23 cellular contexts compared by ENCODE assay signal in the genomic region with DNA sequence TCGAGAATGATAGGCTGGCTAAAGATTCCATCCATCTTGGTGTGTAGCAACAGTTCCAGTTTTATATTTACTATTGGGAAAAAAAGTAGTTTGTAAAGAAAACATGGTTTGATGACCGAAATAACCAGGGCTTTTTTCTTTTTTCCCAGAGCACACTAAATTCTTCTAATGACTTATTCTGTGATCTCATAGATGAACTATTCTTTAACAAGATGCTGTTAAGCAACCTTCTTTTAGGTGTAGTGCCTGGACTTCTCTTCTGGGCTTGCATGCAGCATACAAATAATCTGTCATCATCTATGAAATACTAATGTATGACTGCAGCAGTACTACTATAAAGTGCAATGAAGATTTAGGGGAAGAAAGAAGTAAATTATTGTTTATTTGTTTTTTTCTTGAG. TPM values are rescaled to one million over a fixed set of nuclear protein-coding genes. Genes with fewer than 3 reads are reported as not detected.
A peak's percentile ranks its signal among the peaks of the same experiment; 100 is the strongest.
DNase-seq lines count a peak whose midpoint lies in the region; ATAC-seq and TF ChIP-seq lines count a peak whose summit lies in the region.
"Had no signal": no experiment of that assay in that cellular context is flagged by ENCODE, and none has a peak within 500 bp of the region (broad histone marks: within the 10 kb centered on the region; RNA-seq: fewer than 3 reads in every experiment).

No MANE protein-coding gene starts in this region.

- ATAC-seq in GM21528 (IDR thresholded peaks at IDR 0.05; ENCODE audit: low FRiP score, unreplicated experiment) = no peak
- no peak for ATAC-seq in left lung
- no peak for ATAC-seq in upper lobe of right lung
- ATAC-seq: CD8-positive, alpha-beta T cell; K562; SK-N-SH treated with all-trans-retinoic acid at 6 μM for 48 hours had no signal

- H3K4me1 ChIP-seq in left lung (no peaks in the 10 kb centered on the region), upper lobe of right lung (peaks cover 19% of the 10 kb centered on the region)
- H3K4me1 ChIP-seq: BLaER1 treated with 17β-estradiol and CSF1 and Interleukin-3, amounts not matched to agents 10 nM and 100 nM had no signal

- no peaks in the 10 kb centered on the region for H3K9me3 Mint-ChIP-seq in activated T-helper 2 cell treated with anti-CD3 and anti-CD28 coated beads, Interferon-gamma antibody, Interleukin-2, Interleukin-4, amounts not matched to agents 10 μg/mL and 5 μg/mL and 100 μg/mL, durations not matched to agents 14 hours and 24 hours and 36 hours
- H3K9me3 Mint-ChIP-seq: CD8-positive, alpha-beta T cell had no signal

- H3K27ac Mint-ChIP-seq in activated T-helper 2 cell treated with anti-CD3 and anti-CD28 coated beads, Interferon-gamma antibody, Interleukin-2, Interleukin-4, amounts not matched to agents 10 μg/mL and 5 μg/mL and 100 μg/mL, durations not matched to agents 14 hours and 24 hours and 36 hours = no peak overlapping the region
- H3K27ac Mint-ChIP-seq: CD8-positive, alpha-beta T cell had no signal

- H3K27ac ChIP-seq in left lung (no peak overlapping the region), upper lobe of right lung (no peak overlapping the region)
- H3K27ac ChIP-seq: BLaER1 treated with 17β-estradiol and CSF1 and Interleukin-3, amounts not matched to agents 10 nM and 100 nM had no signal

- TF ChIP-seq CTCF in fibroblast of villous mesenchyme (IDR thresholded peaks at IDR 0.05; ENCODE audit: insufficient read depth, low read depth, low read length) (no peak), left lung (IDR thresholded peaks at IDR 0.05) (no peak), upper lobe of right lung (IDR thresholded peaks at IDR 0.05) (no peak)

- no peak overlapping the region for H3K4me3 ChIP-seq in fibroblast of villous mesenchyme (ENCODE audit: low read depth, low read length)
- no peak overlapping the region for H3K4me3 ChIP-seq in left lung
- H3K4me3 ChIP-seq in upper lobe of right lung = no peak overlapping the region
- H3K4me3 ChIP-seq: BLaER1 treated with 17β-estradiol and CSF1 and Interleukin-3, amounts not matched to agents 10 nM and 100 nM; K562 had no signal

- DNase-seq in AG08395 (ENCODE audit: low spot score) (peak; percentile 32), GM03348 (ENCODE audit: low spot score) (peak; percentile 29), amniotic epithelial cell (ENCODE audit: low read depth) (peak; percentile 42), fibroblast of villous mesenchyme (ENCODE audit: low read depth) (peak; percentile 48), left lung (no peak), upper lobe of right lung (no peak)
- no peak for DNase-seq in activated T-helper 2 cell treated with anti-CD3 and anti-CD28 coated beads, Interferon-gamma antibody, Interleukin-2, Interleukin-4, amounts not matched to agents 10 μg/mL and 5 μg/mL and 100 μg/mL, durations not matched to agents 14 hours and 24 hours and 36 hours (ENCODE audit: low spot score)
- DNase-seq: 8988T; Calu3; CD8-positive, alpha-beta T cell; DMS53; GOT3; NCI-H1105; NCI-H1694; NCI-H2081 treated with DMSO at 0.1 percent for 48 hours; NCI-H510A; NCI-H748 treated with DMSO at 0.1 percent for 48 hours; OCI-M1; SIG-M5 had no signal

- H3K4me1 Mint-ChIP-seq in activated T-helper 2 cell treated with anti-CD3 and anti-CD28 coated beads, Interferon-gamma antibody, Interleukin-2, Interleukin-4, amounts not matched to agents 10 μg/mL and 5 μg/mL and 100 μg/mL, durations not matched to agents 14 hours and 24 hours and 36 hours (ENCODE audit: low read depth) = no peaks in the 10 kb centered on the region

- H3K36me3 Mint-ChIP-seq in activated T-helper 2 cell treated with anti-CD3 and anti-CD28 coated beads, Interferon-gamma antibody, Interleukin-2, Interleukin-4, amounts not matched to agents 10 μg/mL and 5 μg/mL and 100 μg/mL, durations not matched to agents 14 hours and 24 hours and 36 hours (ENCODE audit: low read depth) = no peaks in the 10 kb centered on the region
- H3K36me3 Mint-ChIP-seq: CD8-positive, alpha-beta T cell had no signal

- peaks cover 2% of the 10 kb centered on the region for H3K27me3 Mint-ChIP-seq in activated T-helper 2 cell treated with anti-CD3 and anti-CD28 coated beads, Interferon-gamma antibody, Interleukin-2, Interleukin-4, amounts not matched to agents 10 μg/mL and 5 μg/mL and 100 μg/mL, durations not matched to agents 14 hours and 24 hours and 36 hours (ENCODE audit: low read depth)

- H3K9me3 ChIP-seq in left lung (no peaks in the 10 kb centered on the region), upper lobe of right lung (no peaks in the 10 kb centered on the region)

- intact Hi-C loops in activated T-helper 2 cell treated with anti-CD3 and anti-CD28 coated beads, Interferon-gamma antibody, Interleukin-2, Interleukin-4, amounts not matched to agents 10 μg/mL and 5 μg/mL and 100 μg/mL, durations not matched to agents 14 hours and 24 hours and 36 hours (cut with micrococcal nuclease) = no loop called here
- intact Hi-C loops in left lung (cut with DNase I) (no loop called here), upper lobe of right lung (cut with DNase I) (no loop called here)

- H3K27me3 ChIP-seq in left lung (no peaks in the 10 kb centered on the region), upper lobe of right lung (no peaks in the 10 kb centered on the region)
- H3K27me3 ChIP-seq: BLaER1 treated with 17β-estradiol and CSF1 and Interleukin-3, amounts not matched to agents 10 nM and 100 nM had no signal

- no peak overlapping the region for H3K4me3 Mint-ChIP-seq in activated T-helper 2 cell treated with anti-CD3 and anti-CD28 coated beads, Interferon-gamma antibody, Interleukin-2, Interleukin-4, amounts not matched to agents 10 μg/mL and 5 μg/mL and 100 μg/mL, durations not matched to agents 14 hours and 24 hours and 36 hours (ENCODE audit: low read depth)
- H3K4me3 Mint-ChIP-seq: CD8-positive, alpha-beta T cell had no signal

- H3K36me3 ChIP-seq in left lung (peaks cover 0 to 32% of the 10 kb centered on the region in 2 donors), upper lobe of right lung (no peaks in the 10 kb centered on the region)

RNA-seq across cellular contexts. Expression of a gene that starts 11.0 kb away (rescaled TPM):
- total RNA-seq in fibroblast of villous mesenchyme (1.3 and 2.6 TPM in 2 replicates), left lung (1 to 10 TPM in 1 of 2 donors, under 1 TPM in 1; 0.41 to 1.2 TPM), upper lobe of right lung (0.67 TPM)
- total RNA-seq in activated T-helper 2 cell treated with anti-CD3 and anti-CD28 coated beads, Interferon-gamma antibody, Interleukin-2, Interleukin-4, amounts not matched to agents 10 μg/mL and 5 μg/mL and 100 μg/mL, durations not matched to agents 14 hours and 24 hours and 36 hours = not detected in 2 replicates
- total RNA-seq: Calu3; CD8-positive, alpha-beta T cell had no signal

RNA-seq across cellular contexts. Expression of a gene that starts 46.6 kb away (rescaled TPM):
- total RNA-seq in fibroblast of villous mesenchyme (47.7 and 54.8 TPM in 2 replicates), left lung (10 to 100 TPM; 18.8 to 30.9 TPM), upper lobe of right lung (32.8 TPM)
- 4.1 and 4.7 TPM in 2 replicates for total RNA-seq in activated T-helper 2 cell treated with anti-CD3 and anti-CD28 coated beads, Interferon-gamma antibody, Interleukin-2, Interleukin-4, amounts not matched to agents 10 μg/mL and 5 μg/mL and 100 μg/mL, durations not matched to agents 14 hours and 24 hours and 36 hours
- total RNA-seq: CD8-positive, alpha-beta T cell had no signal

Comparison
In these comparisons a context has a peak if more than half of its experiments do, and no peak if none do; other contexts are left out.
1. DNase-seq: peak in AG08395 (single experiment), GM03348 (single experiment), amniotic epithelial cell (single experiment) and fibroblast of villous mesenchyme (single experiment); none in activated T-helper 2 cell treated with anti-CD3 and anti-CD28 coated beads, Interferon-gamma antibody, Interleukin-2, Interleukin-4, amounts not matched to agents 10 μg/mL and 5 μg/mL and 100 μg/mL, durations not matched to agents 14 hours and 24 hours and 36 hours (single experiment), left lung (0 of 2) and upper lobe of right lung (single experiment).